ENCODE assay signal across 26 cellular contexts in the genomic region with DNA sequence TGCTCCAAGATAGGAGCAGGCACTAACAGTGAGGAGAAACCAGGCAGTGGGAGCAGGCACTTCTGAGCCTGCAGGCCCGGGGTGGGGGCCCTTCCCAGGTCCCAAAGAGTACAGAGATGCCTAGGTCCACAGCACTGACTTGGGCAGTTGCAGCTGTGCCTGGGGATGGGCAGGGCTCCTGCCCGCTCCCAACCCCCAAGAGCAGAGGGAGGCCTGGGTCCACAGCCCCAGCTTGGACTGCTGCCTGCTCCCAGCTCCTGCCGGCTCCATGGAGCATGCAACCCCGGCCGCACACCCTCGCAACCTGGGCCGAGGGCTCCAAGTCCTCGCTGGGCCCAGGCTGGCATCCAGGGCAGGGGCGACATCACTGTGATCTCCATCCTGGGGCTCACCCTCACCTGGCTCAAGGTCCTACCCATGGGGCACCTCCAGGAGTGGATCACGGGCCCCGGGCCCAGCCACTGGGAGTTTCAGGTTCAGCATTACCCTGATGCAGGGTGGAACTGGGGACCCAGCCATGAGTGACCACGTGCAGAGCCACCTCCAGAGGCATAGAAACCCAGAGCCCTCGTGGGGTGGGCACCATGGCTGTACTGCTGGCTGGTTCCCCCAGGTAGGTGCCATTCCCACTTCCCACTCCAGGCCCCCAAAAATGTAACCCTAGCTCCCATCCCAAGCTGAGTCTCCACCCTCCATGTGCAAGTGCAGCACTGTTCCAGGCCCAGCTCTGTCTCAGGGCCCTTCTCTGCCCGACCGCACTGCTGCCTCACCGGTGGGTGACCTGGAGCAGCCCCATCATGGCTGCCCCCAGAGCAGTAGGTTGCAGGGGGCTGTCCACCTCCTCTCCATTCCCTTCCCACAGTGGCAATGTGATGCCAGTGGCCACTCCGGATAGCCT.
DNase-seq lines count a peak whose midpoint lies in the region; ATAC-seq and TF ChIP-seq lines count a peak whose summit lies in the region.
"Had no signal": no experiment of that assay in that cellular context is flagged by ENCODE, and none has a peak within 500 bp of the region (broad histone marks: within the 10 kb centered on the region; RNA-seq: fewer than 3 reads in every experiment).

No MANE protein-coding gene starts in this region.

- H3K4me1 ChIP-seq in mucosa of descending colon (ENCODE audit: low read depth) = no peaks in the 10 kb centered on the region
- no peaks in the 10 kb centered on the region for H3K4me1 ChIP-seq in GM23338 (ENCODE audit: insufficient read depth)
- H3K4me1 ChIP-seq: gastroesophageal sphincter, SJCRH30, testis had no signal

- H3F3A ChIP-seq in GM23338 (replicated peaks; ENCODE audit: low read depth) = no peaks in the 10 kb centered on the region

- H3K79me2 ChIP-seq in GM23338 (replicated peaks; ENCODE audit: insufficient read depth) = no peaks in the 10 kb centered on the region
- H3K79me2 ChIP-seq: hepatocyte had no signal

- no peak overlapping the region for H3K4me2 ChIP-seq in GM23338
- H3K4me2 ChIP-seq: hepatocyte had no signal

- H3K27ac Mint-ChIP-seq in stimulated activated memory B cell treated with anti-CD40 and anti-IgM and Interleukin-4, amounts not matched to agents 10 μg/mL and 1 μg/mL and 100 μg/mL, for 72 hours = no peak overlapping the region
- H3K27ac Mint-ChIP-seq in GM23338 = no peak overlapping the region
- H3K27ac Mint-ChIP-seq: activated CD8-positive, alpha-beta T cell treated with anti-CD3 and anti-CD28 coated beads, Interleukin-2, amount 10 ng/mL, durations not matched to agents 7 days and 5 days; activated naive CD4-positive, alpha-beta T cell treated with anti-CD3 and anti-CD28 coated beads for 36 hours; CD8-positive, alpha-beta memory T cell; IgD-negative memory B cell had no signal

- peak in 1 of 3 donors; percentile 44 for DNase-seq in mucosa of descending colon
- no peak for DNase-seq in NCI-H446 treated with DMSO at 0.1 percent for 48 hours (lab: John Stamatoyannopoulos, UW)
- DNase-seq in GM23338 (ENCODE audit: low spot score) = no peak
- no peak for DNase-seq in left colon
- DNase-seq: activated CD4-positive, alpha-beta T cell treated with anti-CD3 and anti-CD28 coated beads for 4 hours; activated CD8-positive, alpha-beta T cell treated with anti-CD3 and anti-CD28 coated beads, Interleukin-2, amount 10 ng/mL, durations not matched to agents 7 days and 5 days; activated naive CD4-positive, alpha-beta T cell treated with anti-CD3 and anti-CD28 coated beads for 36 hours; DMS 273 treated with DMSO at 0.1 percent for 48 hours; NCI-H1436 treated with DMSO at 0.1 percent for 48 hours; NCI-H2107; NCI-H82; occipital lobe; stimulated activated naive CD4-positive, alpha-beta T cell treated with Interleukin-2 at 50 U/mL for 16 hours; T1000; WERI-Rb-1 had no signal

- no peak overlapping the region for H3K4me3 Mint-ChIP-seq in stimulated activated memory B cell treated with anti-CD40 and anti-IgM and Interleukin-4, amounts not matched to agents 10 μg/mL and 1 μg/mL and 100 μg/mL, for 72 hours
- no peak overlapping the region for H3K4me3 Mint-ChIP-seq in GM23338
- H3K4me3 Mint-ChIP-seq: activated CD8-positive, alpha-beta T cell treated with anti-CD3 and anti-CD28 coated beads, Interleukin-2, amount 10 ng/mL, durations not matched to agents 7 days and 5 days; activated naive CD4-positive, alpha-beta T cell treated with anti-CD3 and anti-CD28 coated beads for 36 hours; CD8-positive, alpha-beta memory T cell; H9; IgD-negative memory B cell had no signal

- no peaks in the 10 kb centered on the region for H4K20me1 ChIP-seq in GM23338 (replicated peaks; ENCODE audit: insufficient read depth)

- intact Hi-C loops in mucosa of descending colon (cut with DNase I, micrococcal nuclease) (no loop called here), left colon (cut with DNase I, micrococcal nuclease) (no loop called here)

- H3K4me3 ChIP-seq in mucosa of descending colon (no peak overlapping the region), GM23338 (no peak overlapping the region)
- H3K4me3 ChIP-seq: gastroesophageal sphincter, hepatocyte, SJCRH30, skin epidermis, testis had no signal

- H3K9me3 Mint-ChIP-seq in stimulated activated memory B cell treated with anti-CD40 and anti-IgM and Interleukin-4, amounts not matched to agents 10 μg/mL and 1 μg/mL and 100 μg/mL, for 72 hours = peaks cover 5% of the 10 kb centered on the region
- H3K9me3 Mint-ChIP-seq in GM23338 = peaks cover 15% of the 10 kb centered on the region; the same call in 2 of the 3 replicates
- H3K9me3 Mint-ChIP-seq: CD8-positive, alpha-beta memory T cell had no signal

- H3K9me2 ChIP-seq in GM23338 (ENCODE audit: insufficient read depth) = 0 out of 2 replicates have a peak, but pooled peaks cover 5% of the 10 kb centered on the region

- H3K27me3 Mint-ChIP-seq in stimulated activated memory B cell treated with anti-CD40 and anti-IgM and Interleukin-4, amounts not matched to agents 10 μg/mL and 1 μg/mL and 100 μg/mL, for 72 hours = no peaks in the 10 kb centered on the region
- H3K27me3 Mint-ChIP-seq in GM23338 (ENCODE audit: insufficient read depth, low read depth, poor library complexity) = peaks cover 8% of the 10 kb centered on the region
- H3K27me3 Mint-ChIP-seq: CD8-positive, alpha-beta memory T cell; IgD-negative memory B cell had no signal

- H2AFZ ChIP-seq in GM23338 = no peak overlapping the region
- H2AFZ ChIP-seq: hepatocyte had no signal

- ATAC-seq in HG02759 (IDR thresholded peaks at IDR 0.05; ENCODE audit: unreplicated experiment) (peak; percentile 8), esophagus mucosa (peak; percentile 18), mucosa of descending colon (peak; percentile 20), GM23338 (no peak), left colon (no peak)
- peak; percentile 57 for ATAC-seq in stimulated activated memory B cell treated with anti-CD40 and anti-IgM and Interleukin-4, amounts not matched to agents 10 μg/mL and 1 μg/mL and 100 μg/mL, for 72 hours
- ATAC-seq: activated CD8-positive, alpha-beta T cell treated with anti-CD3 and anti-CD28 coated beads, Interleukin-2, amount 10 ng/mL, durations not matched to agents 7 days and 5 days; gastroesophageal sphincter had no signal

- peaks cover 11% of the 10 kb centered on the region for H3K9me3 ChIP-seq in mucosa of descending colon
- H3K9me3 ChIP-seq: SJCRH30, testis had no signal

- H3K36me3 ChIP-seq in mucosa of descending colon (ENCODE audit: low read depth) = no peaks in the 10 kb centered on the region
- 0 out of 2 replicates have a peak, but pooled peaks cover 3% of the 10 kb centered on the region for H3K36me3 ChIP-seq in GM23338 (ENCODE audit: insufficient read depth)
- H3K36me3 ChIP-seq: gastroesophageal sphincter, SJCRH30, WERI-Rb-1 had no signal

- H3K27me3 ChIP-seq in GM23338 (ENCODE audit: insufficient read depth) = no peaks in the 10 kb centered on the region
- H3K27me3 ChIP-seq: gastroesophageal sphincter, hepatocyte, SJCRH30, testis had no signal

- TF ChIP-seq CTCF in mucosa of descending colon (IDR thresholded peaks at IDR 0.05) (no peak), GM23338 (conservative IDR thresholded peaks at IDR 0.05; ENCODE audit: low read depth in 2 of 2) (no peak)

- H3K36me3 Mint-ChIP-seq in stimulated activated memory B cell treated with anti-CD40 and anti-IgM and Interleukin-4, amounts not matched to agents 10 μg/mL and 1 μg/mL and 100 μg/mL, for 72 hours = no peaks in the 10 kb centered on the region
- H3K36me3 Mint-ChIP-seq in GM23338 (ENCODE audit: low read depth) = peaks cover 7% of the 10 kb centered on the region; the same call in 1 of the 3 replicates
- H3K36me3 Mint-ChIP-seq: CD8-positive, alpha-beta memory T cell; IgD-negative memory B cell had no signal

- no peaks in the 10 kb centered on the region for H3K4me1 Mint-ChIP-seq in stimulated activated memory B cell treated with anti-CD40 and anti-IgM and Interleukin-4, amounts not matched to agents 10 μg/mL and 1 μg/mL and 100 μg/mL, for 72 hours
- peaks cover 3% of the 10 kb centered on the region; the same call in 2 of the 3 replicates for H3K4me1 Mint-ChIP-seq in GM23338
- H3K4me1 Mint-ChIP-seq: CD8-positive, alpha-beta memory T cell; IgD-negative memory B cell had no signal

- H3K27ac ChIP-seq in GM23338 (ENCODE audit: low read depth) = no peak overlapping the region
- H3K27ac ChIP-seq: gastroesophageal sphincter, hepatocyte, SJCRH30, skin epidermis, testis, WERI-Rb-1 had no signal

TF ChIP-seq in GM23338, 12 proteins besides CTCF, POLR2A, EP300 and RAD21 (continues in another document):
- TF ChIP-seq EZH2 (IDR thresholded peaks at IDR 0.05; ENCODE audit: low read depth, unreplicated experiment) = no peak
- TF ChIP-seq JUNB (IDR thresholded peaks at IDR 0.05; ENCODE audit: unreplicated experiment) = no peak
- no peak for TF ChIP-seq ZNF114 (CRISPR knock-in tag; IDR thresholded peaks at IDR 0.05)
- no peak for TF ChIP-seq ETS1 (IDR thresholded peaks at IDR 0.05)
- TF ChIP-seq ZNF331 (CRISPR knock-in tag; IDR thresholded peaks at IDR 0.05; ENCODE audit: low read depth) = no peak
- TF ChIP-seq STAT1 (IDR thresholded peaks at IDR 0.05; ENCODE audit: unreplicated experiment) = no peak
- no peak for TF ChIP-seq CREB1 (CRISPR knock-in tag; IDR thresholded peaks at IDR 0.05; ENCODE audit: low read depth)
- no peak for TF ChIP-seq EZH2phosphoT487 (IDR thresholded peaks at IDR 0.05; ENCODE audit: unreplicated experiment)
- no peak for TF ChIP-seq POLR2AphosphoS5 (IDR thresholded peaks at IDR 0.05; ENCODE audit: low read depth)
- TF ChIP-seq NANOG (IDR thresholded peaks at IDR 0.05; ENCODE audit: borderline replicate concordance) = no peak

Comparison
In these comparisons a context has a peak if more than half of its experiments do, and no peak if none do; other contexts are left out.
1. ATAC-seq: peak in HG02759 (single experiment), esophagus mucosa (single experiment), mucosa of descending colon (single experiment) and stimulated activated memory B cell treated with anti-CD40 and anti-IgM and Interleukin-4, amounts not matched to agents 10 μg/mL and 1 μg/mL and 100 μg/mL, for 72 hours (single experiment); none in GM23338 (single experiment) and left colon (single experiment).